25 cellular contexts compared by ENCODE assay signal in genomic region chr21:23067672-23068071, GRCh38.
"Had no signal": no experiment of that assay in that cellular context is flagged by ENCODE, and none has a peak within 500 bp of the region (broad histone marks: within the 10 kb centered on the region; RNA-seq: fewer than 3 reads in every experiment).

No MANE protein-coding gene starts in this region.

- DNase-seq: natural killer cell; occipital lobe; ovary; posterior cingulate gyrus; psoas muscle; right cardiac atrium; right lobe of liver; sigmoid colon; small intestine; stimulated activated CD4-positive, alpha-beta T cell treated with anti-CD3 and anti-CD28 coated beads, Interleukin-1b, Interleukin-23, amount 100 ng/mL, for 48 hours; stimulated activated CD4-positive, alpha-beta T cell treated with anti-CD3 and anti-CD28 coated beads, Interleukin-4, amount 100 ng/mL, for 1 hour; stimulated activated CD4-positive, alpha-beta T cell treated with anti-CD3 and anti-CD28 coated beads, Interleukin-4, amount 100 ng/mL, for 4 hours; stimulated activated CD8-positive, alpha-beta memory T cell treated with anti-CD3 and anti-CD28 coated beads, Interleukin-4, amount 100 ng/mL, for 48 hours; stimulated activated naive CD8-positive, alpha-beta T cell treated with anti-CD3 and anti-CD28 coated beads, Interleukin-15, amount 100 ng/mL, for 72 hours; stimulated activated naive CD8-positive, alpha-beta T cell treated with anti-CD3 and anti-CD28 coated beads, Interleukin-15, Interleukin-2, amounts not matched to agents 100 U/mL and 50 U/mL, for 24 hours; substantia nigra; testis; tibial artery; transverse colon; upper lobe of right lung; uterus had no signal

- H3K9me3 ChIP-seq: ovary, psoas muscle, right lobe of liver, sigmoid colon, testis, tibial artery, upper lobe of right lung, uterus had no signal

- H3K4me1 ChIP-seq: neural progenitor cell, parathyroid adenoma, psoas muscle, right lobe of liver, sigmoid colon, suprapubic skin, testis, tibial artery, transverse colon, upper lobe of right lung, uterus had no signal

- ATAC-seq: natural killer cell; psoas muscle; right cardiac atrium; right lobe of liver; stimulated activated memory B cell treated with anti-CD40 and anti-IgM and Interleukin-4, amounts not matched to agents 10 μg/mL and 1 μg/mL and 100 μg/mL, for 72 hours; stimulated activated naive CD8-positive, alpha-beta T cell treated with anti-CD3 and anti-CD28 coated beads, Interleukin-15, amount 100 ng/mL, for 72 hours; stimulated activated naive CD8-positive, alpha-beta T cell treated with anti-CD3 and anti-CD28 coated beads, Interleukin-15, Interleukin-2, amounts not matched to agents 100 U/mL and 50 U/mL, for 24 hours; upper lobe of right lung had no signal

- H3K9ac ChIP-seq: neural progenitor cell, parathyroid adenoma had no signal

- H3K36me3 ChIP-seq: neural progenitor cell, ovary, right lobe of liver, sigmoid colon, suprapubic skin, tibial artery, transverse colon, upper lobe of right lung, uterus had no signal

- H3K27ac ChIP-seq: neural progenitor cell, ovary, parathyroid adenoma, psoas muscle, right lobe of liver, sigmoid colon, suprapubic skin, testis, tibial artery, transverse colon, upper lobe of right lung, uterus had no signal

- H3K4me3 ChIP-seq: neural progenitor cell, ovary, psoas muscle, right lobe of liver, sigmoid colon, suprapubic skin, testis, tibial artery, transverse colon, upper lobe of right lung, uterus had no signal
